ENCODE assay signal across 8 cellular contexts in the genomic region with DNA sequence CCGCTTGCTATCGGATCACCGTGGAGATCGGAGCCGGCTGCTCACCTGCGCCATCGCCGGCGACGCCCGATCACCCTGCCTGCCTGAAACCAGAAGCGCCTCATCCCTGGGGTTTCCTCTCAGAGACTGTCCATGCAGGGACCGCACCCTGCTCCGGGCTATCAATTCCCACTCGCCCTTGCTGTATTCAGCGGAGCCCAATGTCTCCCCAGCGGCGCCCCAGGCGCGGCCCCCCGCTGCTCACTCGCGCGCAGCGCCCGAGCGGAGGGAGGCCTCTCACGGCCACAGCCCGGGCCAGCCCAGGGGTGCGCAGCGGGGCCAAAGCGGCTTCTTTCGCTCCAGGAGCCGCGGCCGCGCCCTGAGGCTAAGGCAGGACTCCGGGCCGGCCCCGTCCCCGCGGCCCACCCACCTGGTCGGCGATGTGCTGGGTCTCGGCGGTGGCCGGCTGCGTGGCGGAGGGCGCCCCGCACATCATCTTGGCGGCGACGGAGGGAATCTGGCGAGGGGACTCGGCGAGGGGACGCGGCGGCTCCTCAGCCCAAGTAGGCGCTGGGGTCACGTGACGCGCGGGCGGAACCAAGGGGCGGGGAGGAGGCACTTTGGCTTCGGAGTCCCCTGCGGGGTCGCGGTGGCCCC. TPM values are rescaled to one million over a fixed set of nuclear protein-coding genes. Genes with fewer than 3 reads are reported as not detected.
DNase-seq lines count a peak whose midpoint lies in the region; ATAC-seq and TF ChIP-seq lines count a peak whose summit lies in the region.

A gene with protein sequence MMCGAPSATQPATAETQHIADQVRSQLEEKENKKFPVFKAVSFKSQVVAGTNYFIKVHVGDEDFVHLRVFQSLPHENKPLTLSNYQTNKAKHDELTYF (minus strand): TSS at position 514 of the 636 bp plus-strand sequence. CDS start 39 bp downstream, at position 475.

- H3K4me3 ChIP-seq in NT2/D1 (ENCODE audit: insufficient read length, low read depth) (peak within 1 kb of the TSS; percentile 85), mucosa of descending colon (peak within 1 kb of the TSS; percentile 77)

- H3K27me3 ChIP-seq in NT2/D1 (ENCODE audit: insufficient read depth, insufficient read length), result no peaks in the 10 kb centered on the region

- peaks cover 28% of the 10 kb centered on the region for H3K36me3 ChIP-seq in NT2/D1 (ENCODE audit: insufficient read depth, insufficient read length, low read length)
- H3K36me3 ChIP-seq in mucosa of descending colon (ENCODE audit: low read depth), result no peaks in the 10 kb centered on the region

- TF ChIP-seq CTCF in mucosa of descending colon (IDR thresholded peaks at IDR 0.05), result no peak

- intact Hi-C loops in mucosa of descending colon (cut with DNase I, micrococcal nuclease), result no loop called here

- H3K9ac ChIP-seq in NT2/D1 (ENCODE audit: insufficient read length, low read depth), result peak within 1 kb of the TSS; percentile 93

- DNase-seq in AG08396 (ENCODE audit: low spot score) (peak; percentile 86), NT2/D1 (ENCODE audit: low read depth, low spot score) (peak; percentile 70), activated T-cell treated with anti-CD3 and anti-CD28 coated beads for 1 hour (ENCODE audit: low read depth) (peak; percentile 78), epidermal melanocyte (ENCODE audit: insufficient read length, low spot score) (peak; percentile 71), mucosa of descending colon (peak; percentile 89 to 91 (median 89))
- peak; percentile 83 for DNase-seq in stimulated activated CD8-positive, alpha-beta memory T cell treated with anti-CD3 and anti-CD28 coated beads, Interleukin-4, amount 100 ng/mL, for 24 hours (ENCODE audit: low read depth)

- ATAC-seq in GM18907 (IDR thresholded peaks at IDR 0.05; ENCODE audit: unreplicated experiment), result peak; percentile 63
- peak; percentile 66 for ATAC-seq in HG03354 (IDR thresholded peaks at IDR 0.05; ENCODE audit: poor library complexity, severe bottlenecking, unreplicated experiment)
- peak; percentile 81 for ATAC-seq in mucosa of descending colon

- H3K9me3 ChIP-seq in NT2/D1 (ENCODE audit: insufficient read depth, low read length) (no peaks in the 10 kb centered on the region), mucosa of descending colon (no peaks in the 10 kb centered on the region)

- H3K4me1 ChIP-seq in NT2/D1 (ENCODE audit: insufficient read depth, insufficient read length) (peaks cover 22% of the 10 kb centered on the region), mucosa of descending colon (ENCODE audit: low read depth) (peaks cover 15% of the 10 kb centered on the region)

RNA-seq across cellular contexts. Expression of the gene that starts here (rescaled TPM):
- total RNA-seq in mucosa of descending colon, result 10 to 100 TPM; 36.2 to 64.5 (median 56.8) TPM

Comparison
In these comparisons a context has a peak if more than half of its experiments do, and no peak if none do; other contexts are left out.
1. Peak in every context shown above with its lines: DNase-seq, ATAC-seq and H3K4me3 ChIP-seq.